ENCODE assay signal across 8 cellular contexts in genomic region chr17:64128787-64129514, GRCh38. TPM values are rescaled to one million over a fixed set of nuclear protein-coding genes. Genes with fewer than 3 reads are reported as not detected.
DNase-seq lines count a peak whose midpoint lies in the region; ATAC-seq and TF ChIP-seq lines count a peak whose summit lies in the region.

No MANE protein-coding gene starts in this region.

- H3K4me3 Mint-ChIP-seq in activated T-cell treated with anti-CD3 and anti-CD28 coated beads, Interleukin-2, amount 50 U/mL, for 4 hours = peak overlapping the region; percentile 96

- peaks cover 0 to 28% (median 3%) of the 10 kb centered on the region in 4 donors for H3K4me1 ChIP-seq in Peyer's patch
- H3K4me1 ChIP-seq in mononuclear cell (ENCODE audit: insufficient read depth, low read length) = peaks cover 44% of the 10 kb centered on the region

- H3K9me3 Mint-ChIP-seq in activated T-cell treated with anti-CD3 and anti-CD28 coated beads, Interleukin-2, amount 50 U/mL, for 4 hours = no peaks in the 10 kb centered on the region

- H3K27me3 Mint-ChIP-seq in activated T-cell treated with anti-CD3 and anti-CD28 coated beads, Interleukin-2, amount 50 U/mL, for 4 hours (ENCODE audit: low read depth) = no peaks in the 10 kb centered on the region

- DNase-seq in activated T-cell treated with anti-CD3 and anti-CD28 coated beads, Interleukin-2, amount 50 U/mL, for 4 hours = no peak
- DNase-seq in activated T-cell treated with anti-CD3 and anti-CD28 coated beads for 4 hours (no peak), Peyer's patch (peak in 2 of 3 donors; percentile 66 to 69), coronary artery (ENCODE audit: low spot score) (no peak), Ammon's horn (ENCODE audit: low spot score) (no peak)

- ATAC-seq in activated T-cell treated with anti-CD3 and anti-CD28 coated beads, Interleukin-2, amount 50 U/mL, for 4 hours = no peak
- no peak for ATAC-seq in GM18868 (IDR thresholded peaks at IDR 0.05; ENCODE audit: unreplicated experiment)
- no peak for ATAC-seq in GM18505 (IDR thresholded peaks at IDR 0.05; ENCODE audit: unreplicated experiment)

- H3K9me3 ChIP-seq in Peyer's patch (no peaks in the 10 kb centered on the region), mononuclear cell (ENCODE audit: low read depth, low read length) (no peaks in the 10 kb centered on the region)

- TF ChIP-seq POLR2A in Peyer's patch (IDR thresholded peaks at IDR 0.05) = no peak
- no peak for TF ChIP-seq POLR2A in GM18505 (IDR thresholded peaks at IDR 0.05; ENCODE audit: borderline replicate concordance, extremely low read depth, insufficient read depth, insufficient read length)

- H3K27ac ChIP-seq in Peyer's patch = peak overlapping the region; percentile 88 to 99 (median 96)
- H3K27ac ChIP-seq in coronary artery = peak overlapping the region; percentile 97 to 98

- TF ChIP-seq CTCF in Peyer's patch (IDR thresholded peaks at IDR 0.05) = no peak
- TF ChIP-seq CTCF in coronary artery (IDR thresholded peaks at IDR 0.05) = no peak

- peaks cover 58% of the 10 kb centered on the region for H3K4me1 Mint-ChIP-seq in activated T-cell treated with anti-CD3 and anti-CD28 coated beads, Interleukin-2, amount 50 U/mL, for 4 hours (ENCODE audit: low read depth)

- H3K4me3 ChIP-seq in Peyer's patch (peak overlapping the region; percentile 88 to 94 (median 90)), coronary artery (peak overlapping the region; percentile 90), mononuclear cell (ENCODE audit: low read length) (peak overlapping the region; percentile 69)

- no peaks in the 10 kb centered on the region for H3K27me3 ChIP-seq in Peyer's patch
- no peaks in the 10 kb centered on the region for H3K27me3 ChIP-seq in mononuclear cell (ENCODE audit: insufficient read depth, low read length)

- peaks cover 7% of the 10 kb centered on the region for H3K36me3 Mint-ChIP-seq in activated T-cell treated with anti-CD3 and anti-CD28 coated beads, Interleukin-2, amount 50 U/mL, for 4 hours (ENCODE audit: insufficient read depth)

- no peaks in the 10 kb centered on the region for H3K36me3 ChIP-seq in Peyer's patch

RNA-seq across cellular contexts. Expression of gene ERN1, which starts 1.0 kb away (rescaled TPM):
- 10 to 100 TPM; 16.2 to 29.3 (median 21.0) TPM for total RNA-seq in activated T-cell treated with anti-CD3 and anti-CD28 coated beads, Interleukin-2, amount 50 U/mL, for 4 hours
- total RNA-seq in Peyer's patch = 10 to 100 TPM; 17.2 to 30.0 (median 24.0) TPM
- total RNA-seq in mononuclear cell = 62.8 TPM

Comparison
In these comparisons a context has a peak if more than half of its experiments do, and no peak if none do; other contexts are left out.
1. DNase-seq: peak in Peyer's patch (2 of 3); none in activated T-cell treated with anti-CD3 and anti-CD28 coated beads, Interleukin-2, amount 50 U/mL, for 4 hours (single experiment), activated T-cell treated with anti-CD3 and anti-CD28 coated beads for 4 hours (single experiment), coronary artery (single experiment) and Ammon's horn (single experiment).
2. Peak in every context shown above with its lines, with median percentiles within 50 percentile points of each other: H3K4me3 ChIP-seq.